17 cellular contexts compared by ENCODE assay signal in the genomic region with DNA sequence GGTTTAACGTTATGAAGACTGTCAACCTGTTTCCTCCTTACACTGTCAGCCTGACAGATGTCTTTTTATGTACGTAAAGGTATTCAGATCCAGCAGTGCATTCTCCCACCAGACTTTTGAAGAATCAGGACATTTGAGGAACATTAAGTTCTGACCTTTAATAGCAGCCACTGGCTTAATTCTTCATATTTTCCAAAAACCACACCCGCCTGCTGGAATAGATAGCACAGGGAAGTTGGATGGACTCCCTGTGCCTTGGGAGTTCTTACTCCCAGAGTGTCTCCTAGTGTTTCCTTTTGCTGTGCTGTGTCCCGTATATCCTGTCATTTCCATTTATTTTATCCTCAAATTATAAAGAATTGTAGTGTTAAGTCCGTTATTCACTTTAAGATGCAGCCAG.
DNase-seq lines count a peak whose midpoint lies in the region; ATAC-seq, FAIRE-seq and TF ChIP-seq lines count a peak whose summit lies in the region.
"Had no signal": no experiment of that assay in that cellular context is flagged by ENCODE, and none has a peak within 500 bp of the region (broad histone marks: within the 10 kb centered on the region; RNA-seq: fewer than 3 reads in every experiment).

No MANE protein-coding gene starts in this region.

- 84% methylated on average over 5 of the region's 5 CpGs for WGBS in GM12878 (ENCODE audit: insufficient coverage, insufficient replicate concordance, low lambda C conversion rate, missing lambda C conversion rate)
- 10 to 32% (median 16%) methylated on average over 5 of the region's 5 CpGs for WGBS in heart left ventricle, 4 donors

- no peaks in the 10 kb centered on the region for H3K9me2 ChIP-seq in neural cell (ENCODE audit: insufficient read depth, low read length)

- H3K4me3 ChIP-seq in GM12878 (no peak overlapping the region), heart left ventricle (no peak overlapping the region), neural cell (ENCODE audit: low read length) (no peak overlapping the region), thoracic aorta (peak overlapping the region; percentile 5)
- H3K4me3 ChIP-seq: SK-N-MC had no signal

- no peak for TF ChIP-seq POLR2A in GM12878 (IDR thresholded peaks at IDR 0.05; ENCODE audit: low read depth, low read length)
- no peak for TF ChIP-seq POLR2A in heart left ventricle (IDR thresholded peaks at IDR 0.05)

- H3K4me2 ChIP-seq in GM12878 (ENCODE audit: control insufficient read depth, insufficient read depth) (no peak overlapping the region), neural cell (ENCODE audit: low read length) (no peak overlapping the region)

- no peaks in the 10 kb centered on the region for H3K9me3 ChIP-seq in GM12878 (replicated peaks; ENCODE audit: control insufficient read depth, insufficient read depth, low read length)
- H3K9me3 ChIP-seq in heart left ventricle = no peaks in the 10 kb centered on the region
- no peaks in the 10 kb centered on the region for H3K9me3 ChIP-seq in neural cell (ENCODE audit: low read length)
- no peaks in the 10 kb centered on the region for H3K9me3 ChIP-seq in thoracic aorta
- H3K9me3 ChIP-seq: BE2C had no signal

- no peak for TF ChIP-seq CTCF in GM12878 (IDR thresholded peaks at IDR 0.05 in 2 of 3, conservative IDR thresholded peaks at IDR 0.05 in 1 of 3; ENCODE audit: control insufficient read depth in 2 of 3, extremely low read depth in 1 of 3, insufficient read depth in 1 of 3, low read depth in 3 of 3, low read length in 3 of 3)
- peak in 3 of 12 donors; percentile 10 to 16 (median 10) for TF ChIP-seq CTCF in heart left ventricle (IDR thresholded peaks at IDR 0.05)
- no peak for TF ChIP-seq CTCF in neural cell (IDR thresholded peaks at IDR 0.05; ENCODE audit: poor library complexity, severe bottlenecking)
- no peak for TF ChIP-seq CTCF in thoracic aorta (IDR thresholded peaks at IDR 0.05)

- RAD21 ChIA-PET in GM12878 (lab: Charles Lee; ENCODE audit: unreplicated experiment) = interaction anchor here (0.7 to 3.0 kb wide), 3 partner anchors 18 to 107 kb away, joined by 3 to 11 read pairs (median 3); no protein-coding TSS in a partner anchor

- H3K36me3 ChIP-seq in GM12878 (ENCODE audit: control insufficient read depth in 2 of 2, insufficient read depth in 2 of 2, low read length in 1 of 2) (peaks cover 0 to 8% of the 10 kb centered on the region in 2 experiments; a peak in 2 of 4 replicates), heart left ventricle (no peaks in the 10 kb centered on the region), neural cell (ENCODE audit: insufficient read depth, low read length) (no peaks in the 10 kb centered on the region), thoracic aorta (no peaks in the 10 kb centered on the region)
- H3K36me3 ChIP-seq: BE2C had no signal

- H3K9ac ChIP-seq in GM12878 (ENCODE audit: control insufficient read depth, insufficient read depth, low read length) (no peak overlapping the region), neural cell (ENCODE audit: low read length) (no peak overlapping the region)

- no peak for DNase-seq in GM12878 (ENCODE audit: low read depth, low spot score)
- DNase-seq in heart left ventricle = peak in 2 of 5 donors; percentile 45 to 49
- DNase-seq in thoracic aorta (ENCODE audit: low spot score) = no peak
- no peak for DNase-seq in activated T-cell treated with anti-CD3 and anti-CD28 coated beads, Interleukin-2, amount 50 U/mL, for 1 hour
- DNase-seq: activated CD4-positive, alpha-beta memory T cell treated with anti-CD3 and anti-CD28 coated beads for 36 hours; BE2C; DMS153; Kasumi-1; NCI-H1436; NCI-H345 had no signal

- H2AFZ ChIP-seq in GM12878 (ENCODE audit: control insufficient read depth, low read depth, low read length) (no peak overlapping the region), neural cell (ENCODE audit: low read depth, low read length) (no peak overlapping the region)

- intact Hi-C loops in GM12878 (cut with micrococcal nuclease; ENCODE audit: unreplicated experiment) (no loop called here), heart left ventricle (cut with DNase I) (loop anchor here in 1 of 10 donors (2.0 kb wide), 1 partner anchor 17 kb away; no protein-coding TSS in a partner anchor)

- no TSS peak for BruUV-seq in GM12878 (replicated peaks; lab: Mats Ljungman, UMichigan)

- H3F3A ChIP-seq in neural cell (ENCODE audit: insufficient read depth, low read length, poor library complexity, severe bottlenecking) = no peaks in the 10 kb centered on the region

- TF ChIP-seq EP300 in GM12878 (IDR thresholded peaks at IDR 0.05; ENCODE audit: borderline replicate concordance in 1 of 2, control insufficient read depth in 1 of 2, low read depth in 2 of 2, low read length in 2 of 2) = no peak
- peak; percentile 13 for TF ChIP-seq EP300 in neural cell (conservative IDR thresholded peaks at IDR 0.05; ENCODE audit: poor library complexity, severe bottlenecking)

- in situ Hi-C loops in GM12878 (cut with MboI) = no loop called here

- H3K27me3 ChIP-seq in GM12878 (replicated peaks in 1 of 2; ENCODE audit: control insufficient read depth in 2 of 2, insufficient read depth in 2 of 2, low read length in 1 of 2) (no peaks in the 10 kb centered on the region), heart left ventricle (no peaks in the 10 kb centered on the region), neural cell (ENCODE audit: insufficient read depth, low read depth, low read length) (no peaks in the 10 kb centered on the region), thoracic aorta (replicated peaks; ENCODE audit: insufficient read depth) (no peaks in the 10 kb centered on the region)
- H3K27me3 ChIP-seq: BE2C had no signal

- H3K4me1 ChIP-seq in GM12878 (ENCODE audit: control insufficient read depth, insufficient read depth, low read length) (peaks cover 58% of the 10 kb centered on the region), heart left ventricle (peaks cover 58 to 100% (median 98%) of the 10 kb centered on the region in 12 donors), thoracic aorta (ENCODE audit: control insufficient read depth in 1 of 2, low read depth in 2 of 2) (peaks cover 82% of the 10 kb centered on the region in 2 donors)

- TF ChIP-seq RAD21 in GM12878 (IDR thresholded peaks at IDR 0.05; ENCODE audit: insufficient read depth, low read depth, low read length) = no peak
- TF ChIP-seq RAD21 in neural cell (conservative IDR thresholded peaks at IDR 0.05) = no peak

- CTCF ChIA-PET in GM12878 (lab: Yijun Ruan, JAX) = no interaction called here

- H3K79me2 ChIP-seq in GM12878 (ENCODE audit: control insufficient read depth, insufficient read depth, low read length) (peaks cover 97% of the 10 kb centered on the region), neural cell (replicated peaks; ENCODE audit: insufficient read depth, low read length) (peaks cover 25% of the 10 kb centered on the region)

- no peaks in the 10 kb centered on the region; the same call in 1 of the 2 replicates for H4K20me1 ChIP-seq in GM12878 (ENCODE audit: control insufficient read depth, insufficient read depth)
- H4K20me1 ChIP-seq in neural cell (ENCODE audit: insufficient read depth) = no peaks in the 10 kb centered on the region

- peak overlapping the region; percentile 4; the same call in 1 of the 2 replicates for H3K27ac ChIP-seq in GM12878 (ENCODE audit: control insufficient read depth, insufficient read depth)
- H3K27ac ChIP-seq in heart left ventricle = peak overlapping the region; percentile 67 to 92 (median 81)
- no peak overlapping the region for H3K27ac ChIP-seq in neural cell (ENCODE audit: low read length)
- H3K27ac ChIP-seq in thoracic aorta = peak overlapping the region; percentile 3 to 44
- H3K27ac ChIP-seq: SK-N-MC had no signal

- SMC1A ChIA-PET in GM12878 (lab: Charles Lee; ENCODE audit: uncharacterized antibody, unreplicated experiment) = interaction anchor here (0.7 to 1.5 kb wide), 4 partner anchors 9 to 45 kb away, joined by 3 read pairs; no protein-coding TSS in a partner anchor

- no peak for FAIRE-seq in GM12878 (lab: Jason Lieb, UNC)
- FAIRE-seq: astrocyte, H1 had no signal

- POLR2A ChIA-PET in GM12878 (lab: Charles Lee) = interaction anchor here (1.0 kb wide), 1 partner anchor 46 kb away, joined by 3 read pairs; no protein-coding TSS in a partner anchor

- ATAC-seq in GM12878 (no peak), heart left ventricle (peak; percentile 66 to 79 (median 77)), thoracic aorta (ENCODE audit: insufficient number of reproducible peaks, low FRiP score, low read depth) (no peak), HG03565 (IDR thresholded peaks at IDR 0.05; ENCODE audit: unreplicated experiment) (no peak), GM21423 (IDR thresholded peaks at IDR 0.05; ENCODE audit: unreplicated experiment) (no peak), HG03469 (IDR thresholded peaks at IDR 0.05; ENCODE audit: unreplicated experiment) (no peak)

TF ChIP-seq in GM12878, 131 proteins besides CTCF, POLR2A, EP300 and RAD21 (continues in another document):
- TF ChIP-seq RELA (IDR thresholded peaks at IDR 0.05; ENCODE audit: borderline replicate concordance, partially characterized antibody) (no peak), HDGF (IDR thresholded peaks at IDR 0.05) (no peak), STAT3 (IDR thresholded peaks at IDR 0.05; ENCODE audit: low read depth, low read length) (no peak), KAT2A (conservative IDR thresholded peaks at IDR 0.05; ENCODE audit: control insufficient read depth, low read depth, low read length) (no peak), ETV6 (conservative IDR thresholded peaks at IDR 0.05 in 1 of 2, IDR thresholded peaks at IDR 0.05 in 1 of 2; ENCODE audit: borderline replicate concordance in 1 of 2, low read depth in 1 of 2) (no peak), CBX3 (IDR thresholded peaks at IDR 0.05; ENCODE audit: borderline replicate concordance, low read depth) (no peak), NFYA (IDR thresholded peaks at IDR 0.05; ENCODE audit: borderline replicate concordance, low read depth, low read length) (no peak)

Comparison
In these comparisons a context has a peak if more than half of its experiments do, and no peak if none do; other contexts are left out.
1. ATAC-seq: peak in heart left ventricle (4 of 4); none in GM12878 (single experiment), thoracic aorta (single experiment), HG03565 (single experiment), GM21423 (single experiment) and HG03469 (single experiment).